2 cellular contexts compared by ENCODE assay signal in the genomic region with DNA sequence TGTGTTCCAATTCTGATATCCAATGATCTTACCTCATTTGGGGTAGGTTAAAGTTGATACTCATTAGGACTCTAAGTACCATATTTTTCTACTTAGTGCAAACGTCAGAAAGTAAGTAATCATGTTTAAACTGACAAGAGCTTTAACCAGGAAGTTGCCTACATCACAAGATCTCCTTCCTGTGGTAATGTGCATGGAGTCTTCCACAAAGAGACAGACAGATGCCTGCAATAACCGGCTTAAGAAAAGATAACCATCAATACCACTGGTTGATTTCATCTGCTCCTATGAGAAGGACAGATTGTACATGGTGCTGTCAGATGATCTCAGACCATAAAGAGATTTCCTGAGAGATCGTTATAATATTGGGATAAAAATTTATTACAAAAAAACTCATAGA. TPM values are rescaled to one million over a fixed set of nuclear protein-coding genes. Genes with fewer than 3 reads are reported as not detected.
"Had no signal": no experiment of that assay in that cellular context is flagged by ENCODE, and none has a peak within 500 bp of the region (broad histone marks: within the 10 kb centered on the region; RNA-seq: fewer than 3 reads in every experiment).

No MANE protein-coding gene starts in this region.

RNA-seq across cellular contexts. Expression of a gene that starts 33.5 kb away (rescaled TPM):
- total RNA-seq: mammary epithelial cell, osteocyte had no signal
